10 cellular contexts compared by ENCODE assay signal in genomic region chr12:46964496-46965098, GRCh38.
DNase-seq lines count a peak whose midpoint lies in the region; ATAC-seq and TF ChIP-seq lines count a peak whose summit lies in the region.
"Had no signal": no experiment of that assay in that cellular context is flagged by ENCODE, and none has a peak within 500 bp of the region (broad histone marks: within the 10 kb centered on the region; RNA-seq: fewer than 3 reads in every experiment).

No MANE protein-coding gene starts in this region.

- H3K4me3 ChIP-seq in HCT116 (replicated peaks in 1 of 2; ENCODE audit: low read depth in 1 of 2, low read length in 2 of 2) (peak overlapping the region; percentile 2 to 4; a peak in 2 of 4 replicates), left ventricle myocardium inferior (peak overlapping the region; percentile 18)

- no peaks in the 10 kb centered on the region for H3K79me2 ChIP-seq in HCT116 (ENCODE audit: insufficient read depth, low read length)

- H3K27me3 ChIP-seq in HCT116 (ENCODE audit: insufficient read depth, low read length) (no peaks in the 10 kb centered on the region), left ventricle myocardium inferior (ENCODE audit: low read depth) (no peaks in the 10 kb centered on the region)

- peak overlapping the region; percentile 4 for H2AFZ ChIP-seq in HCT116 (ENCODE audit: low read depth, low read length, poor library complexity, severe bottlenecking)

- no peaks in the 10 kb centered on the region for H3K9me2 ChIP-seq in HCT116 (ENCODE audit: insufficient read depth)

- H3K27ac ChIP-seq in HCT116 (ENCODE audit: low read depth, low read length): no peak overlapping the region
- peak overlapping the region; percentile 87 for H3K27ac ChIP-seq in left ventricle myocardium inferior (replicated peaks)

- peaks cover 13 to 33% of the 10 kb centered on the region in 2 experiments for H3K4me1 ChIP-seq in HCT116 (ENCODE audit: control insufficient read depth in 1 of 2, insufficient read depth in 2 of 2, low read length in 2 of 2)
- peaks cover 35% of the 10 kb centered on the region for H3K4me1 ChIP-seq in left ventricle myocardium inferior

- H3K4me2 ChIP-seq in HCT116 (ENCODE audit: low read length): peak overlapping the region; percentile 47

- no peaks in the 10 kb centered on the region for H4K20me1 ChIP-seq in HCT116 (ENCODE audit: insufficient read depth)

- peak; percentile 76 for ATAC-seq in HCT116
- ATAC-seq in GM18505 (IDR thresholded peaks at IDR 0.05; ENCODE audit: unreplicated experiment): no peak

- no peak for TF ChIP-seq CTCF in HCT116 (IDR thresholded peaks at IDR 0.05 in 2 of 3, conservative IDR thresholded peaks at IDR 0.05 in 1 of 3; ENCODE audit: borderline replicate concordance in 1 of 3, insufficient read depth in 1 of 3, low read depth in 2 of 3, low read length in 2 of 3)
- TF ChIP-seq CTCF in left ventricle myocardium inferior (IDR thresholded peaks at IDR 0.05; ENCODE audit: borderline replicate concordance): no peak

- RAD21 ChIA-PET in HCT116 (lab: Charles Lee; ENCODE audit: low non-redundant PET in 1 of 2, low total read pairs in 2 of 2, uncharacterized antibody in 2 of 2, unreplicated experiment in 2 of 2): no interaction called here

- POLR2A ChIA-PET in HCT116 (lab: Charles Lee): no interaction called here

- intact Hi-C loops in HCT116 (cut with micrococcal nuclease) (no loop called here), left ventricle myocardium inferior (cut with micrococcal nuclease) (no loop called here)

- DNase-seq in HCT116 (ENCODE audit: low read depth, low spot score) (no peak), astrocyte of the hippocampus (ENCODE audit: low read depth, low spot score) (peak; percentile 74), left ventricle myocardium inferior (no peak), renal cortical epithelial cell (ENCODE audit: low read depth) (peak; percentile 59), OCI-M1 (lab: John Stamatoyannopoulos, UW) (no peak), anterior cingulate cortex (lab: John Stamatoyannopoulos, UW) (no peak), GM19238 (ENCODE audit: insufficient read length, low spot score) (no peak)
- DNase-seq: activated naive CD4-positive, alpha-beta T cell; DND-41 had no signal

- no peak overlapping the region for H3K9ac ChIP-seq in HCT116 (ENCODE audit: low read length)

- TF ChIP-seq RAD21 in HCT116 (IDR thresholded peaks at IDR 0.05; ENCODE audit: low read depth): no peak

- H3K9me3 ChIP-seq in HCT116 (ENCODE audit: control insufficient read depth in 1 of 2, insufficient read depth in 1 of 2, low read depth in 1 of 2, low read length in 2 of 2): no peaks in the 10 kb centered on the region
- no peaks in the 10 kb centered on the region for H3K9me3 ChIP-seq in left ventricle myocardium inferior (replicated peaks)

- no TSS peak for BruUV-seq in HCT116 (replicated peaks; lab: Mats Ljungman, UMichigan)

- CTCF ChIA-PET in HCT116 (lab: Charles Lee): interaction anchor here (2.1 kb wide), 1 partner anchor 19 kb away, joined by 7 read pairs; no protein-coding TSS in a partner anchor

- no peaks in the 10 kb centered on the region for H3K36me3 ChIP-seq in HCT116 (ENCODE audit: control insufficient read depth in 1 of 2, insufficient read depth in 2 of 2, low read length in 2 of 2)
- no peaks in the 10 kb centered on the region for H3K36me3 ChIP-seq in left ventricle myocardium inferior

- TF ChIP-seq POLR2A in HCT116 (IDR thresholded peaks at IDR 0.05; ENCODE audit: borderline replicate concordance, extremely low read depth, insufficient read depth, insufficient read length): no peak
- no peak for TF ChIP-seq POLR2A in GM18505 (IDR thresholded peaks at IDR 0.05; ENCODE audit: borderline replicate concordance, extremely low read depth, insufficient read depth, insufficient read length)

TF ChIP-seq in HCT116, 20 proteins besides CTCF, POLR2A, EP300 and RAD21:
- TF ChIP-seq MAX (IDR thresholded peaks at IDR 0.05) (peak; percentile 24; the same call in 1 of the 2 replicates), ZFX (IDR thresholded peaks at IDR 0.05) (no peak)
TF ChIP-seq in HCT116: peak in this region for 1.

Comparison
In these comparisons a context has a peak if more than half of its experiments do, and no peak if none do; other contexts are left out.
1. DNase-seq: peak in astrocyte of the hippocampus (single experiment) and renal cortical epithelial cell (single experiment); none in HCT116 (single experiment), left ventricle myocardium inferior (single experiment), OCI-M1 (single experiment), anterior cingulate cortex (0 of 58) and GM19238 (single experiment).